In genomic region chr7:7563269-7563668, GRCh38 we compare ENCODE assay signal across 1 cellular context.
TF ChIP-seq lines count a peak whose summit lies in the region.

No MANE protein-coding gene starts in this region.

TF ChIP-seq in HCT116, 20 proteins besides CTCF, POLR2A, EP300 and RAD21 (continued from another document):
- TF ChIP-seq REST (IDR thresholded peaks at IDR 0.05; ENCODE audit: low read depth): no peak
- TF ChIP-seq CEBPB (IDR thresholded peaks at IDR 0.05; ENCODE audit: low read depth): no peak
